In the genomic region with DNA sequence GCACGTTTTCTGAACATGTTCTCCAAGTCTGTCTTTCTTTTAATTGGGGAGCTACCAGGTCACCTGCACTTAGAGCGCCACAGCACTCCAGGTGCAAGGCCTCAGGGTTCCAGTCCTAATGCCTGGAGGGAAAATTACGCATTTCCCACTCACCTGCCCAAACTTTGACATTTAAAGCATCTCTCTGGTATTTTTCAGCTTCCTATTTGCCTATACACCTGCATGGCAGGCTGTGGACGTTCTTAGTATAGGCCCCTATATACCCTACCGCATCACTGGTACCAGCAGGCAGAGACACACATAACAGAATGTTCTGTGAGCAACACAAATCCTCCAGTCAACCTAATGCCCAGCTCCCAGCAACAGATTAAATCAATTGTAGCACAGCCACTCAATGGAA, we compare ENCODE assay signal across 1 cellular context.
TF ChIP-seq lines count a peak whose summit lies in the region.

No MANE protein-coding gene starts in this region.

TF ChIP-seq in WTC11, 78 proteins besides CTCF, POLR2A, EP300 and RAD21 (continued from another document):
- TF ChIP-seq, protein P1, sequence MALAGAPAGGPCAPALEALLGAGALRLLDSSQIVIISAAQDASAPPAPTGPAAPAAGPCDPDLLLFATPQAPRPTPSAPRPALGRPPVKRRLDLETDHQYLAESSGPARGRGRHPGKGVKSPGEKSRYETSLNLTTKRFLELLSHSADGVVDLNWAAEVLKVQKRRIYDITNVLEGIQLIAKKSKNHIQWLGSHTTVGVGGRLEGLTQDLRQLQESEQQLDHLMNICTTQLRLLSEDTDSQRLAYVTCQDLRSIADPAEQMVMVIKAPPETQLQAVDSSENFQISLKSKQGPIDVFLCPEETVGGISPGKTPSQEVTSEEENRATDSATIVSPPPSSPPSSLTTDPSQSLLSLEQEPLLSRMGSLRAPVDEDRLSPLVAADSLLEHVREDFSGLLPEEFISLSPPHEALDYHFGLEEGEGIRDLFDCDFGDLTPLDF (CRISPR knock-in tag; IDR thresholded peaks at IDR 0.05) = no peak
